Comparison of ENCODE assay signal across 1 cellular context in genomic region chr5:138305797-138306196, GRCh38.
TF ChIP-seq lines count a peak whose summit lies in the region.

No MANE protein-coding gene starts in this region.

TF ChIP-seq in HepG2, 621 proteins besides CTCF, POLR2A, EP300 and RAD21:
- TF ChIP-seq ZNF674 (CRISPR knock-in tag; IDR thresholded peaks at IDR 0.05; ENCODE audit: low read depth) (no peak), DMTF1 (CRISPR knock-in tag; IDR thresholded peaks at IDR 0.05) (no peak), ATF4 (CRISPR knock-in tag; IDR thresholded peaks at IDR 0.05) (no peak), PATZ1 (CRISPR knock-in tag; IDR thresholded peaks at IDR 0.05) (no peak), HNF4A (CRISPR knock-in tag; IDR thresholded peaks at IDR 0.05) (no peak), NR2C2 (CRISPR knock-in tag; IDR thresholded peaks at IDR 0.05; ENCODE audit: borderline replicate concordance) (no peak), MXI1 (IDR thresholded peaks at IDR 0.05; ENCODE audit: borderline replicate concordance, low read depth, low read length) (no peak), ZFAT (CRISPR knock-in tag; conservative IDR thresholded peaks at IDR 0.05) (no peak)
